Comparison of ENCODE assay signal across 8 cellular contexts in genomic region chr11:79437274-79437980, GRCh38. TPM values are rescaled to one million over a fixed set of nuclear protein-coding genes. Genes with fewer than 3 reads are reported as not detected.
DNase-seq lines count a peak whose midpoint lies in the region; ATAC-seq and TF ChIP-seq lines count a peak whose summit lies in the region.

No MANE protein-coding gene starts in this region.

- no peaks in the 10 kb centered on the region for H3K27me3 ChIP-seq in mammary epithelial cell (ENCODE audit: insufficient read depth, low read length)
- peaks cover 62% of the 10 kb centered on the region for H3K27me3 ChIP-seq in thymus (ENCODE audit: control insufficient read depth, insufficient read depth)

- intact Hi-C loops in mammary epithelial cell (cut with micrococcal nuclease) (loop anchor here (5.0 kb wide), 1 partner anchor 195 kb away; no protein-coding TSS in a partner anchor), left colon (cut with DNase I, micrococcal nuclease) (no loop called here)

- DNase-seq in DMS53 (lab: John Stamatoyannopoulos, UW) = peak; percentile 91
- peak; percentile 19 for DNase-seq in NCI-H1092 (lab: John Stamatoyannopoulos, UW)
- DNase-seq in mammary epithelial cell = peak; percentile 63
- DNase-seq in left colon = peak; percentile 26 to 54
- no peak for DNase-seq in stimulated activated CD4-positive, alpha-beta T cell treated with anti-CD3 and anti-CD28 coated beads, Interleukin-12 subunit alpha, Interleukin-12 subunit beta, amount 100 ng/mL, for 4 hours
- DNase-seq in GDM1 (lab: John Stamatoyannopoulos, UW) = no peak
- DNase-seq in activated effector memory CD4-positive, alpha-beta T cell treated with Interleukin-2 at 50 U/mL for 16 hours = no peak

- ATAC-seq in left colon = peak; percentile 63

- peak overlapping the region; percentile 88 for H2AFZ ChIP-seq in mammary epithelial cell (ENCODE audit: low read depth, low read length)

- peak overlapping the region; percentile 70 for H3K9ac ChIP-seq in mammary epithelial cell (ENCODE audit: insufficient read depth, low read length)

- BruUV-seq in mammary epithelial cell (replicated peaks; lab: Mats Ljungman, UMichigan) = no TSS peak

- peaks cover 27% of the 10 kb centered on the region for H3K4me1 ChIP-seq in mammary epithelial cell (ENCODE audit: insufficient read depth, low read length)
- no peaks in the 10 kb centered on the region for H3K4me1 ChIP-seq in thymus (ENCODE audit: control insufficient read depth, insufficient read depth, low read length)

- in situ Hi-C loops in mammary epithelial cell (cut with MboI; ENCODE audit: low sequenced_read_pairs in 2 of 2) = no loop called here

- peak overlapping the region; percentile 99 for H3K4me2 ChIP-seq in mammary epithelial cell (ENCODE audit: insufficient read depth, low read depth, low read length)

- dilution Hi-C loops in mammary epithelial cell (cut with HindIII; ENCODE audit: low sequenced_read_pairs) = no loop called here

- H3K27ac ChIP-seq in mammary epithelial cell (ENCODE audit: insufficient read depth, low read depth, low read length) = peak overlapping the region; percentile 78
- peak overlapping the region; percentile 68 for H3K27ac ChIP-seq in thymus (ENCODE audit: low read depth)

- CTCF ChIA-PET in mammary epithelial cell (lab: Charles Lee; ENCODE audit: low non-redundant PET) = no interaction called here

- no peaks in the 10 kb centered on the region for H4K20me1 ChIP-seq in mammary epithelial cell (ENCODE audit: insufficient read depth, low read length)

- H3K36me3 ChIP-seq in mammary epithelial cell (ENCODE audit: insufficient read depth, low read length) (no peaks in the 10 kb centered on the region), thymus (ENCODE audit: control insufficient read depth, insufficient read depth) (no peaks in the 10 kb centered on the region)

- H3K79me2 ChIP-seq in mammary epithelial cell (ENCODE audit: insufficient read depth, low read length) = peaks cover 74% of the 10 kb centered on the region

- 8% methylated on average over 7 of the region's 74 CpGs for WGBS in mammary epithelial cell (ENCODE audit: low coverage, missing lambda C conversion rate)
- WGBS in thymus = 2% methylated on average over 74 of the region's 74 CpGs

- no peaks in the 10 kb centered on the region for H3K9me3 ChIP-seq in mammary epithelial cell (replicated peaks; ENCODE audit: insufficient read depth, low read length)
- H3K9me3 ChIP-seq in thymus (ENCODE audit: control insufficient read depth) = no peaks in the 10 kb centered on the region

- peak overlapping the region; percentile 71 to 95 (median 88) for H3K4me3 ChIP-seq in mammary epithelial cell (replicated peaks in 1 of 3; ENCODE audit: insufficient read depth in 1 of 3, low read depth in 2 of 3, low read length in 3 of 3)
- peak overlapping the region; percentile 29 for H3K4me3 ChIP-seq in thymus (ENCODE audit: low read length)

- TF ChIP-seq CTCF in mammary epithelial cell (conservative IDR thresholded peaks at IDR 0.05 in 1 of 2, IDR thresholded peaks at IDR 0.05 in 1 of 2; ENCODE audit: extremely low read depth in 1 of 2, insufficient read depth in 1 of 2, low read depth in 1 of 2, low read length in 2 of 2) = no peak

RNA-seq across cellular contexts. Expression of gene TENM4, which starts 3.4 kb away (rescaled TPM):
- 10 to 100 TPM in 1 of 2 donors, 1 to 10 TPM in 1; 4.8 to 26.5 TPM for total RNA-seq in mammary epithelial cell
- 10.1 TPM for polyA plus RNA-seq in mammary epithelial cell
- 27.4 TPM for polyA minus RNA-seq in mammary epithelial cell
- total RNA-seq in left colon = 1 to 10 TPM in 1 of 2 donors, under 1 TPM in 1; 0.92 to 1.7 TPM
- 1.0 TPM for polyA plus RNA-seq in thymus

Comparison
In these comparisons a context has a peak if more than half of its experiments do, and no peak if none do; other contexts are left out.
1. DNase-seq: peak in DMS53 (single experiment), NCI-H1092 (single experiment), mammary epithelial cell (single experiment) and left colon (2 of 2); none in stimulated activated CD4-positive, alpha-beta T cell treated with anti-CD3 and anti-CD28 coated beads, Interleukin-12 subunit alpha, Interleukin-12 subunit beta, amount 100 ng/mL, for 4 hours (single experiment), GDM1 (single experiment) and activated effector memory CD4-positive, alpha-beta T cell treated with Interleukin-2 at 50 U/mL for 16 hours (single experiment).